In the genomic region with DNA sequence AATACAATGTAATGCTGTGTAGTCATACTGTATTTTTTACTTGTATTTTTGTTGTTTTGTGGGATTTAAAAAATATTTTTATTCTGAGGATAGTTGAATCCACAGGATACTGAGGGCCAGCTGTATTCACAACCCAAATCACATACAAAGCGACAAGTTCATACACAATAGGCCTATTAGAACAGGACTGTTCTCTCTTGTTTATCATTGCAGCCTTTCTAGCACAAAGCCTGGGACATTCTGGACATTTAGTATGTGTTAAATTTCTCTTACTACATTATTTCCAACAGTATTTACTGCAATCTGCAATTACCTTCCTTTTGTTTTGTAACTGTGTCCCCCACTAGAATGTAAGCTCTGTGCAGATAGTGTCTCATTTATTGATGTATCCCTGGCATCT, we compare ENCODE assay signal across 1 cellular context.
TF ChIP-seq lines count a peak whose summit lies in the region.

No MANE protein-coding gene starts in this region.

TF ChIP-seq in K562, 482 proteins besides CTCF, POLR2A, EP300 and RAD21 (continued from another document):
- TF ChIP-seq ZNF224 (CRISPR knock-in tag; IDR thresholded peaks at IDR 0.05) (no peak), ZBTB8A (IDR thresholded peaks at IDR 0.05; ENCODE audit: partially characterized antibody) (no peak), SFPQ (IDR thresholded peaks at IDR 0.05; ENCODE audit: low read depth, low read length) (no peak), RBM39 (optimal IDR thresholded peaks at IDR 0.05; ENCODE audit: low read depth, low read length) (no peak), THRB (CRISPR knock-in tag; conservative IDR thresholded peaks at IDR 0.05) (no peak), FOS (IDR thresholded peaks at IDR 0.05; ENCODE audit: extremely low read depth, insufficient read length) (no peak), ZNF239 (CRISPR knock-in tag; IDR thresholded peaks at IDR 0.05) (no peak), ZKSCAN8 (CRISPR knock-in tag; IDR thresholded peaks at IDR 0.05) (no peak), SMAD3 (CRISPR knock-in tag; conservative IDR thresholded peaks at IDR 0.05) (no peak), TRIM24 (IDR thresholded peaks at IDR 0.05) (no peak)
- TF ChIP-seq, protein P1, sequence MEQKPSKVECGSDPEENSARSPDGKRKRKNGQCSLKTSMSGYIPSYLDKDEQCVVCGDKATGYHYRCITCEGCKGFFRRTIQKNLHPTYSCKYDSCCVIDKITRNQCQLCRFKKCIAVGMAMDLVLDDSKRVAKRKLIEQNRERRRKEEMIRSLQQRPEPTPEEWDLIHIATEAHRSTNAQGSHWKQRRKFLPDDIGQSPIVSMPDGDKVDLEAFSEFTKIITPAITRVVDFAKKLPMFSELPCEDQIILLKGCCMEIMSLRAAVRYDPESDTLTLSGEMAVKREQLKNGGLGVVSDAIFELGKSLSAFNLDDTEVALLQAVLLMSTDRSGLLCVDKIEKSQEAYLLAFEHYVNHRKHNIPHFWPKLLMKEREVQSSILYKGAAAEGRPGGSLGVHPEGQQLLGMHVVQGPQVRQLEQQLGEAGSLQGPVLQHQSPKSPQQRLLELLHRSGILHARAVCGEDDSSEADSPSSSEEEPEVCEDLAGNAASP (IDR thresholded peaks at IDR 0.05), result no peak
- TF ChIP-seq, protein P2, sequence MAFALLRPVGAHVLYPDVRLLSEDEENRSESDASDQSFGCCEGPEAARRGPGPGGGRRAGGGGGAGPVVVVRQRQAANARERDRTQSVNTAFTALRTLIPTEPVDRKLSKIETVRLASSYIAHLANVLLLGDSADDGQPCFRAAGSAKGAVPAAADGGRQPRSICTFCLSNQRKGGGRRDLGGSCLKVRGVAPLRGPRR (CRISPR knock-in tag; IDR thresholded peaks at IDR 0.05), result no peak
